28 cellular contexts compared by ENCODE assay signal in genomic region chr2:184534986-184535385, GRCh38.
"Had no signal": no experiment of that assay in that cellular context is flagged by ENCODE, and none has a peak within 500 bp of the region (broad histone marks: within the 10 kb centered on the region; RNA-seq: fewer than 3 reads in every experiment).

No MANE protein-coding gene starts in this region.

- H3K36me3 ChIP-seq: esophagus squamous epithelium, gastroesophageal sphincter, ovary, transverse colon had no signal

- H3K36me3 Mint-ChIP-seq: activated naive CD4-positive, alpha-beta T cell treated with anti-CD3 and anti-CD28 coated beads, Interleukin-2, amount 50 U/mL, for 72 hours; immature natural killer cell; memory B cell; naive thymus-derived CD4-positive, alpha-beta T cell had no signal

- H3K4me3 ChIP-seq: esophagus squamous epithelium, gastroesophageal sphincter, ovary, skin epidermis, testis, transverse colon had no signal

- H3K9me3 Mint-ChIP-seq: activated T-cell treated with anti-CD3 and anti-CD28 coated beads, Interleukin-2, amount 50 U/mL, for 72 hours; memory B cell; T-helper 2 cell treated with Interferon-gamma antibody and Interleukin-4, amounts not matched to agents 5 μg/mL and 100 μg/mL, for 36 hours had no signal

- H3K27me3 ChIP-seq: esophagus squamous epithelium, gastroesophageal sphincter, ovary, testis, transverse colon had no signal

- H3K27me3 Mint-ChIP-seq: memory B cell; naive thymus-derived CD4-positive, alpha-beta T cell; progenitor cell of endocrine pancreas had no signal

- H3K4me1 ChIP-seq: esophagus squamous epithelium, testis, transverse colon had no signal

- H3K4me3 Mint-ChIP-seq: activated T-cell treated with anti-CD3 and anti-CD28 coated beads, Interleukin-2, amount 50 U/mL, for 72 hours; endodermal cell; immature natural killer cell; memory B cell; naive thymus-derived CD4-positive, alpha-beta T cell; T-helper 2 cell treated with Interferon-gamma antibody and Interleukin-4, amounts not matched to agents 5 μg/mL and 100 μg/mL, for 36 hours had no signal

- DNase-seq: activated CD4-positive, alpha-beta T cell treated with anti-CD3 and anti-CD28 coated beads for 4 hours; activated CD4-positive, alpha-beta T cell treated with anti-CD3 and anti-CD28 coated beads, Interleukin-2, amount 50 U/mL, for 4 hours; activated naive CD4-positive, alpha-beta T cell; activated T-cell treated with anti-CD3 and anti-CD28 coated beads for 4 hours; activated T-cell treated with anti-CD3 and anti-CD28 coated beads, Interleukin-2, amount 50 U/mL, for 72 hours; cortex of kidney; endodermal cell; esophagus squamous epithelium; hypothalamus; immature natural killer cell; kidney; left colon; midbrain; naive thymus-derived CD4-positive, alpha-beta T cell; ovary; stimulated activated CD4-positive, alpha-beta T cell treated with anti-CD3 and anti-CD28 coated beads, Interleukin-12 subunit alpha, Interleukin-12 subunit beta, amount 100 ng/mL, for 4 hours; stimulated activated CD4-positive, alpha-beta T cell treated with anti-CD3 and anti-CD28 coated beads, Interleukin-4, amount 100 ng/mL, for 1 hour; stimulated activated naive CD8-positive, alpha-beta T cell treated with anti-CD3 and anti-CD28 coated beads, Interleukin-15, Interleukin-2, amounts not matched to agents 100 U/mL and 50 U/mL, for 24 hours; testis; transverse colon had no signal

- ATAC-seq: activated naive CD4-positive, alpha-beta T cell treated with anti-CD3 and anti-CD28 coated beads, Interleukin-2, amount 50 U/mL, for 72 hours; activated T-cell treated with anti-CD3 and anti-CD28 coated beads, Interleukin-2, amount 50 U/mL, for 72 hours; gastroesophageal sphincter; left colon; naive thymus-derived CD4-positive, alpha-beta T cell; sciatic nerve; stimulated activated naive CD8-positive, alpha-beta T cell treated with anti-CD3 and anti-CD28 coated beads, Interleukin-15, Interleukin-2, amounts not matched to agents 100 U/mL and 50 U/mL, for 24 hours had no signal

- H3K27ac ChIP-seq: epithelial cell of prostate, esophagus squamous epithelium, gastroesophageal sphincter, ovary, skin epidermis, testis, transverse colon had no signal

- H3K27ac Mint-ChIP-seq: activated naive CD4-positive, alpha-beta T cell treated with anti-CD3 and anti-CD28 coated beads, Interleukin-2, amount 50 U/mL, for 72 hours; activated T-cell treated with anti-CD3 and anti-CD28 coated beads, Interleukin-2, amount 50 U/mL, for 72 hours; endodermal cell; immature natural killer cell; memory B cell; naive thymus-derived CD4-positive, alpha-beta T cell; progenitor cell of endocrine pancreas; T-helper 2 cell treated with Interferon-gamma antibody and Interleukin-4, amounts not matched to agents 5 μg/mL and 100 μg/mL, for 36 hours had no signal

- H3K4me1 Mint-ChIP-seq: endodermal cell; immature natural killer cell; memory B cell; naive thymus-derived CD4-positive, alpha-beta T cell had no signal
